ENCODE assay signal across 19 cellular contexts in the genomic region with DNA sequence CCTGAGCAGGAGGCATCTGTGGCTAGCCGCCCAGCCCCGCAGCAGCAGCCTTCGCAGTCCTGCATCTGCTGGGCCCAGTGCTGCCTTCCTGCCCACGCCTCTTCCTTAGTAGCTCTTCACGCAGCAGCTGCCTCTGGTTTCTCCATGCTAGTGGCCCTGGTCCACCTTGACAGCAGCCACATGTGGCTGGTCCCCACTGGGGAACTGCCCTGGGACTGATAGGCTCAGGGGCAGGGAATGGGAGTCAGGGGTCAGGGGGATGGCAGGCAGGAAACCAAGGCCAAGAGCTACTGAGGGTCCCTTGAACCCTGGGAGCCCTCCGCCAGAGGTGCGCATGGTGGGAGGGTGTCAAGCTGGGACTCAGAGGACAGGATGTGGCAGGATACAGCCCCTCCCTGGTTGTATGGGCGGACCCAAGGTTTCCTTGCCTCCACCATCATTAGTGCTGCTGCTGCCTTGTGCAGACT.
A peak's percentile ranks its signal among the peaks of the same experiment; 100 is the strongest.
DNase-seq lines count a peak whose midpoint lies in the region; ATAC-seq, FAIRE-seq and TF ChIP-seq lines count a peak whose summit lies in the region.
"Had no signal": no experiment of that assay in that cellular context is flagged by ENCODE, and none has a peak within 500 bp of the region (broad histone marks: within the 10 kb centered on the region; RNA-seq: fewer than 3 reads in every experiment).

No MANE protein-coding gene starts in this region.

- H3K79me2 ChIP-seq in KMS-11 (ENCODE audit: insufficient read depth, low read depth): no peaks in the 10 kb centered on the region

- no peaks in the 10 kb centered on the region for H3K36me3 ChIP-seq in KMS-11 (ENCODE audit: insufficient read depth)
- H3K36me3 ChIP-seq in sigmoid colon: peaks cover 0 to 7% (median 6%) of the 10 kb centered on the region in 4 donors
- H3K36me3 ChIP-seq: prostate gland had no signal

- H3K4me2 ChIP-seq in KMS-11: peak overlapping the region; percentile 29; the same call in 1 of the 2 replicates

- H3K4me1 ChIP-seq in KMS-11 (ENCODE audit: low read depth, poor library complexity, severe bottlenecking) (peaks cover 22% of the 10 kb centered on the region), sigmoid colon (peaks cover 0 to 17% (median 13%) of the 10 kb centered on the region in 4 donors)
- H3K4me1 ChIP-seq: prostate gland had no signal

- H4K20me1 ChIP-seq in KMS-11 (ENCODE audit: insufficient read depth): no peaks in the 10 kb centered on the region

- peak; percentile 46 for DNase-seq in activated CD8-positive, alpha-beta memory T cell treated with anti-CD3 and anti-CD28 coated beads, Interleukin-2, amount 50 U/mL, for 48 hours
- no peak for DNase-seq in activated CD8-positive, alpha-beta memory T cell treated with anti-CD3 and anti-CD28 coated beads, Interleukin-2, amount 50 U/mL, for 4 hours
- DNase-seq in left lobe of liver (ENCODE audit: low spot score) (peak; percentile 37), sigmoid colon (peak; percentile 44), GM12892 (ENCODE audit: insufficient read length) (no peak), AML-193 (lab: John Stamatoyannopoulos, UW) (no peak)
- DNase-seq: 8988T, activated gamma-delta T cell, amniotic stem cell, GOT3, left colon, NCI-H1048, NCI-H2029 treated with DMSO at 0.1 percent for 48 hours, NCI-H226, nephron progenitor cell, T-cell had no signal

- FAIRE-seq in GM12892 (lab: Jason Lieb, UNC): no peak

- TF ChIP-seq CTCF in KMS-11 (conservative IDR thresholded peaks at IDR 0.05; ENCODE audit: low read depth, low read length) (no peak), sigmoid colon (IDR thresholded peaks at IDR 0.05) (no peak)

- TF ChIP-seq POLR2A in sigmoid colon (IDR thresholded peaks at IDR 0.05) (no peak), GM12892 (IDR thresholded peaks at IDR 0.05; ENCODE audit: low read depth, low read length) (no peak)

- H3K9ac ChIP-seq in KMS-11: no peak overlapping the region

- ATAC-seq in left lobe of liver (no peak), GM18873 (IDR thresholded peaks at IDR 0.05; ENCODE audit: low FRiP score, unreplicated experiment) (no peak)
- ATAC-seq: left colon, T-cell had no signal

- TF ChIP-seq EP300 in sigmoid colon (IDR thresholded peaks at IDR 0.05): no peak

- H3K27ac ChIP-seq in KMS-11: no peak overlapping the region
- H3K27ac ChIP-seq in sigmoid colon: no peak overlapping the region
- H3K27ac ChIP-seq: prostate gland had no signal

- H3K4me3 ChIP-seq in KMS-11 (IDR thresholded peaks at IDR 0.05; ENCODE audit: insufficient read depth, low read depth, low read length) (no peak overlapping the region), sigmoid colon (no peak overlapping the region)
- H3K4me3 ChIP-seq: prostate gland had no signal

- intact Hi-C loops in sigmoid colon (cut with DNase I): no loop called here

- H2AFZ ChIP-seq in KMS-11 (ENCODE audit: low read depth): no peak overlapping the region

- H3K27me3 ChIP-seq in KMS-11 (ENCODE audit: insufficient read depth, low read depth) (no peaks in the 10 kb centered on the region), sigmoid colon (no peaks in the 10 kb centered on the region)

- no peaks in the 10 kb centered on the region for H3K9me3 ChIP-seq in sigmoid colon
- H3K9me3 ChIP-seq: prostate gland had no signal

- 91 to 94% methylated on average over 8 of the region's 8 CpGs for WGBS in sigmoid colon, 2 donors

Comparison
In these comparisons a context has a peak if more than half of its experiments do, and no peak if none do; other contexts are left out.
1. DNase-seq: peak in activated CD8-positive, alpha-beta memory T cell treated with anti-CD3 and anti-CD28 coated beads, Interleukin-2, amount 50 U/mL, for 48 hours (single experiment), left lobe of liver (single experiment) and sigmoid colon (single experiment); none in activated CD8-positive, alpha-beta memory T cell treated with anti-CD3 and anti-CD28 coated beads, Interleukin-2, amount 50 U/mL, for 4 hours (single experiment), GM12892 (single experiment) and AML-193 (0 of 2).